ENCODE assay signal across 8 cellular contexts in genomic region chr22:43150731-43151206, GRCh38. TPM values are rescaled to one million over a fixed set of nuclear protein-coding genes. Genes with fewer than 3 reads are reported as not detected.
DNase-seq lines count a peak whose midpoint lies in the region; ATAC-seq and TF ChIP-seq lines count a peak whose summit lies in the region.

No MANE protein-coding gene starts in this region.

- POLR2A ChIA-PET in Caco-2 (lab: Charles Lee): interaction anchor here (0.6 kb wide), 2 partner anchors 8 to 136 kb away, joined by 7 to 8 read pairs; partner anchors contain the start of gene PACSIN2

- DNase-seq in Caco-2: no peak
- no peak for DNase-seq in RWPE2 (ENCODE audit: low spot score)
- DNase-seq in esophagus muscularis mucosa (ENCODE audit: extremely low spot score): no peak
- DNase-seq in NCI-H1436 treated with DMSO at 0.1 percent for 48 hours (lab: John Stamatoyannopoulos, UW): no peak
- DNase-seq in pons (ENCODE audit: low spot score): no peak
- no peak for DNase-seq in activated CD4-positive, CD25-positive, alpha-beta regulatory T cell treated with anti-CD3 and anti-CD28 coated beads, Interleukin-2, amount 50 U/mL, for 72 hours
- no peak for DNase-seq in LoVo (ENCODE audit: low spot score)

- H3K4me2 ChIP-seq in parathyroid adenoma (ENCODE audit: low read length): peak overlapping the region; percentile 89

- no peak for ATAC-seq in RWPE2 (ENCODE audit: low read depth)

- H3K27ac ChIP-seq in RWPE2 (ENCODE audit: poor library complexity, severe bottlenecking) (peak overlapping the region; percentile 89), esophagus muscularis mucosa (replicated peaks in 1 of 4) (peak overlapping the region; percentile 79 to 86 (median 80)), parathyroid adenoma (peak overlapping the region; percentile 56)

- CTCF ChIA-PET in Caco-2 (lab: Charles Lee): interaction anchor here (0.7 kb wide), 1 partner anchor 90 kb away, joined by 4 read pairs; no protein-coding TSS in a partner anchor

- H3K4me3 ChIP-seq in Caco-2 (ENCODE audit: low read depth, low read length) (peak overlapping the region; percentile 90), RWPE2 (ENCODE audit: severe bottlenecking) (peak overlapping the region; percentile 73), esophagus muscularis mucosa (peak overlapping the region; percentile 71 to 91 (median 78)), parathyroid adenoma (ENCODE audit: low read depth, low read length) (peak overlapping the region; percentile 78)

- H3K4me3 Mint-ChIP-seq in Caco-2 (ENCODE audit: unreplicated experiment): peak overlapping the region; percentile 88

- no peaks in the 10 kb centered on the region for H3K27me3 Mint-ChIP-seq in Caco-2 (ENCODE audit: insufficient read depth, unreplicated experiment)

- H3K9me3 Mint-ChIP-seq in Caco-2 (ENCODE audit: unreplicated experiment): no peaks in the 10 kb centered on the region

- TF ChIP-seq CTCF in Caco-2 (IDR thresholded peaks at IDR 0.05; ENCODE audit: insufficient read depth in 1 of 2, low read depth in 1 of 2, low read length in 1 of 2, severe bottlenecking in 1 of 2, unreplicated experiment in 1 of 2): no peak
- no peak for TF ChIP-seq CTCF in RWPE2 (IDR thresholded peaks at IDR 0.05; ENCODE audit: poor library complexity, severe bottlenecking)
- TF ChIP-seq CTCF in esophagus muscularis mucosa (IDR thresholded peaks at IDR 0.05): no peak
- TF ChIP-seq CTCF in parathyroid adenoma (IDR thresholded peaks at IDR 0.05): no peak

- H3K36me3 ChIP-seq in Caco-2 (ENCODE audit: control insufficient read depth, insufficient read depth, low read length) (no peaks in the 10 kb centered on the region), RWPE2 (ENCODE audit: low read depth) (0 out of 2 replicates have a peak, but pooled peaks cover 4% of the 10 kb centered on the region), esophagus muscularis mucosa (peaks cover 0 to 5% (median 0%) of the 10 kb centered on the region in 4 donors), parathyroid adenoma (ENCODE audit: control insufficient read depth, insufficient read depth, low read length) (no peaks in the 10 kb centered on the region)

- H3K27me3 ChIP-seq in Caco-2 (replicated peaks; ENCODE audit: control insufficient read depth, insufficient read depth, low read length): no peaks in the 10 kb centered on the region
- H3K27me3 ChIP-seq in RWPE2 (ENCODE audit: insufficient read depth, poor library complexity, severe bottlenecking): no peaks in the 10 kb centered on the region
- no peaks in the 10 kb centered on the region for H3K27me3 ChIP-seq in esophagus muscularis mucosa
- no peaks in the 10 kb centered on the region for H3K27me3 ChIP-seq in parathyroid adenoma (ENCODE audit: control insufficient read depth, insufficient read depth, low read length)

- TF ChIP-seq POLR2A in esophagus muscularis mucosa (IDR thresholded peaks at IDR 0.05; ENCODE audit: low read depth): no peak

- H3K36me3 Mint-ChIP-seq in Caco-2 (ENCODE audit: insufficient read depth, unreplicated experiment): no peaks in the 10 kb centered on the region

- TF ChIP-seq EP300 in esophagus muscularis mucosa (IDR thresholded peaks at IDR 0.05): no peak

- no peak overlapping the region for H3K9ac ChIP-seq in parathyroid adenoma

- BruUV-seq in Caco-2 (replicated peaks; lab: Mats Ljungman, UMichigan): no TSS peak

- H3K4me1 ChIP-seq in Caco-2 (peaks cover 6% of the 10 kb centered on the region; the same call in 1 of the 2 replicates), RWPE2 (ENCODE audit: insufficient read depth, poor library complexity, severe bottlenecking) (peaks cover 6% of the 10 kb centered on the region), esophagus muscularis mucosa (peaks cover 11 to 49% (median 42%) of the 10 kb centered on the region in 4 donors), parathyroid adenoma (peaks cover 3% of the 10 kb centered on the region)

- no peaks in the 10 kb centered on the region for H3K79me2 ChIP-seq in parathyroid adenoma

- peak overlapping the region; percentile 82 for H2AFZ ChIP-seq in parathyroid adenoma

- intact Hi-C loops in Caco-2 (cut with micrococcal nuclease; ENCODE audit: unreplicated experiment): no loop called here
- intact Hi-C loops in esophagus muscularis mucosa (cut with DNase I): no loop called here

- 64% methylated on average over 15 of the region's 15 CpGs for WGBS in esophagus muscularis mucosa

- peak overlapping the region; percentile 74 for H3K27ac Mint-ChIP-seq in Caco-2 (ENCODE audit: unreplicated experiment)

- H3K9me3 ChIP-seq in Caco-2 (no peaks in the 10 kb centered on the region), RWPE2 (ENCODE audit: severe bottlenecking) (no peaks in the 10 kb centered on the region), esophagus muscularis mucosa (no peaks in the 10 kb centered on the region), parathyroid adenoma (ENCODE audit: control insufficient read depth, low read length) (no peaks in the 10 kb centered on the region)

- H3K4me1 Mint-ChIP-seq in Caco-2 (ENCODE audit: low read depth, unreplicated experiment): peaks cover 7% of the 10 kb centered on the region

RNA-seq across cellular contexts. Expression of gene TSPO, which starts 0.6 kb away (rescaled TPM):
- total RNA-seq in Caco-2 (2022) (44.6 and 50.1 TPM in 2 replicates), esophagus muscularis mucosa (100 to 1,000 TPM; 172 to 191 (median 182) TPM)

RNA-seq across cellular contexts. Expression of gene MCAT, which starts 7.6 kb away (rescaled TPM):
- total RNA-seq in Caco-2 (2022): 23.5 and 23.8 TPM in 2 replicates
- 10 to 100 TPM; 15.8 to 32.1 (median 22.7) TPM for total RNA-seq in esophagus muscularis mucosa

RNA-seq across cellular contexts. Expression of gene TTLL12, which starts 36.2 kb away (rescaled TPM):
- total RNA-seq in Caco-2 (2022) (46.4 and 52.5 TPM in 2 replicates), esophagus muscularis mucosa (10 to 100 TPM; 19.9 to 32.8 (median 28.0) TPM)

RNA-seq across cellular contexts. Expression of gene BIK, which starts 40.2 kb away (rescaled TPM):
- total RNA-seq in Caco-2 (2022): 13.3 and 17.6 TPM in 2 replicates
- total RNA-seq in esophagus muscularis mucosa: under 1 TPM in 1 of 4 donors, not detected in 3; 0.32 TPM
